In the genomic region with DNA sequence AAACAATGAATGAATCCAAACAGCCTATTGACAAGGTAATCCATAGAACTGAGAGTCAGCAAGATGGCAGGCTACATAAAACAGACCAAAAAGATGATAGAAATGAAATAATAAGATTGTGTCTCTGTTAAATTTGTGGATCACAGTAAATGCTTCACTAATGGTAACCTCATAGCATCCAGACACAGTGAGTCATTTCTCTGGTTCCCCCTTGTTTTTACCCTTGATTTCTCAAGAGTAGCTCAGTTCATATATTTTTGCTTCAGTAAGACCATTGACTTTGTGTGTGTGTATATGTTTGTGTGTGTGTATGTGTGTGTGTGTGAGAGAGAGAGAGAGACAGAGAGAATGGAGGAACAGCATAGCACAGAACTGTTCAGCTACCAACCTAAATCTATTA, we compare ENCODE assay signal across 20 cellular contexts.
"Had no signal": no experiment of that assay in that cellular context is flagged by ENCODE, and none has a peak within 500 bp of the region (broad histone marks: within the 10 kb centered on the region; RNA-seq: fewer than 3 reads in every experiment).

No MANE protein-coding gene starts in this region.

- H3K36me3 ChIP-seq: neural progenitor cell, thoracic aorta had no signal

- H3K4me3 ChIP-seq: neural progenitor cell, thoracic aorta had no signal

- DNase-seq: activated B cell treated with CpG ODN at 0.5 μM for 24 hours; activated CD4-positive, alpha-beta T cell treated with anti-CD3 and anti-CD28 coated beads for 48 hours; activated CD8-positive, alpha-beta memory T cell treated with anti-CD3 and anti-CD28 coated beads, Interleukin-2, amount 50 U/mL, for 4 hours; activated CD8-positive, alpha-beta T cell treated with anti-CD3 and anti-CD28 coated beads, Interleukin-2, amount 10 ng/mL, durations not matched to agents 7 days and 5 days; activated gamma-delta T cell treated with Interleukin-2 at 50 U/mL for 16 hours; activated T-cell treated with anti-CD3 and anti-CD28 coated beads, Interleukin-2, amount 50 U/mL, for 72 hours; amygdala; dermis blood vessel endothelial cell; effector memory CD8-positive, alpha-beta T cell; foreskin melanocyte; head of caudate nucleus; immature natural killer cell; mammary epithelial cell; naive B cell; stimulated activated CD4-positive, alpha-beta T cell treated with anti-CD3 and anti-CD28 coated beads, Interleukin-12 subunit alpha, Interleukin-12 subunit beta, amount 100 ng/mL, for 4 hours; stimulated activated CD4-positive, alpha-beta T cell treated with anti-CD3 and anti-CD28 coated beads, Interleukin-2, amount 100 ng/mL, for 24 hours had no signal

- H3K9me3 ChIP-seq: thoracic aorta had no signal

- H2AFZ ChIP-seq: neural progenitor cell, parathyroid adenoma had no signal

- H3K9ac ChIP-seq: neural progenitor cell, parathyroid adenoma had no signal

- H3K27me3 ChIP-seq: neural progenitor cell had no signal

- H3K79me2 ChIP-seq: parathyroid adenoma had no signal

- H3K27ac ChIP-seq: epithelial cell of prostate, neural progenitor cell, parathyroid adenoma, thoracic aorta had no signal

- ATAC-seq: activated CD8-positive, alpha-beta T cell treated with anti-CD3 and anti-CD28 coated beads, Interleukin-2, amount 10 ng/mL, durations not matched to agents 7 days and 5 days; activated T-cell treated with anti-CD3 and anti-CD28 coated beads, Interleukin-2, amount 50 U/mL, for 72 hours; effector memory CD8-positive, alpha-beta T cell had no signal

- H3K4me1 ChIP-seq: neural progenitor cell, parathyroid adenoma had no signal

- H3K4me2 ChIP-seq: neural progenitor cell had no signal
